31 cellular contexts compared by ENCODE assay signal in the genomic region with DNA sequence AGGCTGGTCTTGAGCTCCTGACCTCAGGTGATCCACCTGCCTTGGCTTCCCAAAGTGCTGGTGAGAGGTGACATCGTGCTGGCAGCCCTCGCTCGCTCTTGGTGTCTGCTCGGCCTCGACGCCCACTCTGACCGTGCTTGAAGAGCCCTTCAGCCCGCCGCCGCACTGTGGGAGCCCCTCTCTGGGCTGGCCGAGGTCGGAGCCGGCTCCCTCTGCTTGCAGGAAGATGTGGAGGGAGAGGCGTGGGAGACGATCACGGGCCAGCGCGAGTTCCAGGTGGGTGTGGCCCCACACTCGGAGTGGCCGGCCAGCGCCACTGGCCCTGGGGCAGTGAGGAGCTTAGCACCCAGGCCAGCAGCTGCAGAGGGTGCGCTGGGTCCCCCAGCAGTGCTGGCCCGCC.
"Had no signal": no experiment of that assay in that cellular context is flagged by ENCODE, and none has a peak within 500 bp of the region (broad histone marks: within the 10 kb centered on the region; RNA-seq: fewer than 3 reads in every experiment).

No MANE protein-coding gene starts in this region.

- H3K36me3 ChIP-seq: ovary, right lobe of liver, sigmoid colon, spleen, stomach, thoracic aorta, thyroid gland, tibial nerve, upper lobe of left lung, vagina had no signal

- H3K9me3 ChIP-seq: ovary, psoas muscle, right lobe of liver, sigmoid colon, spleen, thoracic aorta, thyroid gland, upper lobe of left lung, vagina had no signal

- FAIRE-seq: small intestine, urothelium cell line had no signal

- H3K4me3 Mint-ChIP-seq: naive thymus-derived CD8-positive, alpha-beta T cell; natural killer cell treated with Interleukin-12 subunit alpha and Interleukin-12 subunit beta and Interleukin-15 and Interleukin-18, amount 100 ng/mL, for 72 hours; nephron progenitor cell; neural crest cell; stimulated activated naive B cell treated with anti-CD40 and anti-IgM and Interleukin-4, amounts not matched to agents 10 μg/mL and 1 μg/mL and 100 μg/mL, for 72 hours; stimulated activated naive CD8-positive, alpha-beta T cell treated with anti-CD3 and anti-CD28 coated beads, Interleukin-15, Interleukin-2, amounts not matched to agents 100 ng/mL and 50 ng/mL, for 24 hours had no signal

- H3K79me2 ChIP-seq: parathyroid adenoma had no signal

- H3K4me1 Mint-ChIP-seq: naive thymus-derived CD8-positive, alpha-beta T cell; nephron progenitor cell; stimulated activated naive B cell treated with anti-CD40 and anti-IgM and Interleukin-4, amounts not matched to agents 10 μg/mL and 1 μg/mL and 100 μg/mL, for 72 hours had no signal

- H3K4me1 ChIP-seq: parathyroid adenoma, psoas muscle, right lobe of liver, sigmoid colon, spleen, stomach, thyroid gland, tibial nerve, upper lobe of left lung, vagina had no signal

- ATAC-seq: naive thymus-derived CD8-positive, alpha-beta T cell; natural killer cell treated with Interleukin-12 subunit alpha and Interleukin-12 subunit beta and Interleukin-15 and Interleukin-18, amount 100 ng/mL, for 72 hours; psoas muscle; stimulated activated naive B cell treated with anti-CD40 and anti-IgM and Interleukin-4, amounts not matched to agents 10 μg/mL and 1 μg/mL and 100 μg/mL, for 72 hours had no signal

- H3K9ac ChIP-seq: parathyroid adenoma had no signal

- H3K9me3 Mint-ChIP-seq: natural killer cell treated with Interleukin-12 subunit alpha and Interleukin-12 subunit beta and Interleukin-15 and Interleukin-18, amount 100 ng/mL, for 72 hours had no signal

- H3K36me3 Mint-ChIP-seq: naive thymus-derived CD8-positive, alpha-beta T cell; natural killer cell treated with Interleukin-12 subunit alpha and Interleukin-12 subunit beta and Interleukin-15 and Interleukin-18, amount 100 ng/mL, for 72 hours; stimulated activated naive B cell treated with anti-CD40 and anti-IgM and Interleukin-4, amounts not matched to agents 10 μg/mL and 1 μg/mL and 100 μg/mL, for 72 hours had no signal

- H3K4me3 ChIP-seq: ovary, psoas muscle, right lobe of liver, sigmoid colon, spleen, stomach, thoracic aorta, thyroid gland, tibial nerve, upper lobe of left lung, vagina had no signal

- H3K27ac ChIP-seq: ovary, parathyroid adenoma, psoas muscle, right lobe of liver, sigmoid colon, spleen, stomach, thoracic aorta, thyroid gland, tibial nerve, upper lobe of left lung, vagina had no signal

- H2AFZ ChIP-seq: parathyroid adenoma had no signal

- H3K27me3 Mint-ChIP-seq: progenitor cell of endocrine pancreas; stimulated activated naive CD8-positive, alpha-beta T cell treated with anti-CD3 and anti-CD28 coated beads, Interleukin-15, Interleukin-2, amounts not matched to agents 100 ng/mL and 50 ng/mL, for 24 hours had no signal

- H3K27ac Mint-ChIP-seq: naive thymus-derived CD8-positive, alpha-beta T cell; natural killer cell treated with Interleukin-12 subunit alpha and Interleukin-12 subunit beta and Interleukin-15 and Interleukin-18, amount 100 ng/mL, for 72 hours; nephron progenitor cell; progenitor cell of endocrine pancreas; stimulated activated naive B cell treated with anti-CD40 and anti-IgM and Interleukin-4, amounts not matched to agents 10 μg/mL and 1 μg/mL and 100 μg/mL, for 72 hours; stimulated activated naive CD8-positive, alpha-beta T cell treated with anti-CD3 and anti-CD28 coated beads, Interleukin-15, Interleukin-2, amounts not matched to agents 100 ng/mL and 50 ng/mL, for 24 hours had no signal

- H3K27me3 ChIP-seq: ovary, right lobe of liver, sigmoid colon, thyroid gland, upper lobe of left lung, vagina had no signal

- DNase-seq: naive thymus-derived CD8-positive, alpha-beta T cell; nephron progenitor cell; occipital lobe; ovary; posterior cingulate gyrus; psoas muscle; right cardiac atrium; right lobe of liver; sigmoid colon; small intestine; spleen; stimulated activated CD4-positive, alpha-beta T cell treated with anti-CD3 and anti-CD28 coated beads, Interleukin-12 subunit alpha, Interleukin-12 subunit beta, amount 100 ng/mL, for 4 hours; stimulated activated CD4-positive, alpha-beta T cell treated with anti-CD3 and anti-CD28 coated beads, Interleukin-1b, Interleukin-23, amount 100 ng/mL, for 48 hours; stimulated activated CD4-positive, alpha-beta T cell treated with anti-CD3 and anti-CD28 coated beads, Interleukin-4, amount 100 ng/mL, for 1 hour; stimulated activated CD4-positive, alpha-beta T cell treated with anti-CD3 and anti-CD28 coated beads, Interleukin-4, amount 100 ng/mL, for 4 hours; stimulated activated CD8-positive, alpha-beta memory T cell treated with anti-CD3 and anti-CD28 coated beads, Interleukin-4, amount 100 ng/mL, for 48 hours; stimulated activated naive B cell treated with anti-CD40 and anti-IgM and Interleukin-4, amounts not matched to agents 10 μg/mL and 1 μg/mL and 100 μg/mL, for 72 hours; stimulated activated naive CD4-positive, alpha-beta T cell treated with Interleukin-2 at 50 U/mL for 16 hours; stomach; thyroid gland; trophoblast cell had no signal
